In genomic region chr1:42924249-42925131, GRCh38 we compare ENCODE assay signal across 7 cellular contexts. TPM values are rescaled to one million over a fixed set of nuclear protein-coding genes. Genes with fewer than 3 reads are reported as not detected.
DNase-seq lines count a peak whose midpoint lies in the region; ATAC-seq and TF ChIP-seq lines count a peak whose summit lies in the region.

No MANE protein-coding gene starts in this region.

- intact Hi-C loops in sciatic nerve (cut with DNase I), result loop anchor here (5.0 kb wide), 1 partner anchor 148 kb away; no protein-coding TSS in a partner anchor

- DNase-seq in NCI-H187 treated with DMSO at 0.1 percent for 48 hours (lab: John Stamatoyannopoulos, UW) (peak; percentile 52), T1000 (lab: John Stamatoyannopoulos, UW) (peak; percentile 92), astrocyte of the spinal cord (ENCODE audit: low read depth, low spot score) (peak; percentile 89), hippocampal formation (lab: John Stamatoyannopoulos, UW) (peak; percentile 95 to 97), sciatic nerve (ENCODE audit: low spot score) (peak; percentile 97)

- ATAC-seq in GM18499 (IDR thresholded peaks at IDR 0.05; ENCODE audit: insufficient read depth, unreplicated experiment), result peak; percentile 59
- peak; percentile 88 for ATAC-seq in HG02938 (IDR thresholded peaks at IDR 0.05; ENCODE audit: unreplicated experiment)
- ATAC-seq in sciatic nerve, result peak; percentile 90

- TF ChIP-seq CTCF in astrocyte of the spinal cord (IDR thresholded peaks at IDR 0.05; ENCODE audit: low read depth, low read length), result peak; percentile 9

- H3K4me3 ChIP-seq in astrocyte of the spinal cord (ENCODE audit: low read depth, low read length), result peak overlapping the region; percentile 64

- in situ Hi-C loops in astrocyte of the spinal cord (cut with HindIII; ENCODE audit: low sequenced_read_pairs), result loop anchor here (25.0 kb wide), 1 partner anchor 138 kb away; no protein-coding TSS in a partner anchor

RNA-seq across cellular contexts. Expression of gene SLC2A1, which starts 34.2 kb away (rescaled TPM):
- total RNA-seq in sciatic nerve, result 968 TPM

Comparison
In these comparisons a context has a peak if more than half of its experiments do, and no peak if none do; other contexts are left out.
1. Peak in every context shown above with its lines: DNase-seq, ATAC-seq and H3K4me3 ChIP-seq.